Comparison of ENCODE assay signal across 8 cellular contexts in the genomic region with DNA sequence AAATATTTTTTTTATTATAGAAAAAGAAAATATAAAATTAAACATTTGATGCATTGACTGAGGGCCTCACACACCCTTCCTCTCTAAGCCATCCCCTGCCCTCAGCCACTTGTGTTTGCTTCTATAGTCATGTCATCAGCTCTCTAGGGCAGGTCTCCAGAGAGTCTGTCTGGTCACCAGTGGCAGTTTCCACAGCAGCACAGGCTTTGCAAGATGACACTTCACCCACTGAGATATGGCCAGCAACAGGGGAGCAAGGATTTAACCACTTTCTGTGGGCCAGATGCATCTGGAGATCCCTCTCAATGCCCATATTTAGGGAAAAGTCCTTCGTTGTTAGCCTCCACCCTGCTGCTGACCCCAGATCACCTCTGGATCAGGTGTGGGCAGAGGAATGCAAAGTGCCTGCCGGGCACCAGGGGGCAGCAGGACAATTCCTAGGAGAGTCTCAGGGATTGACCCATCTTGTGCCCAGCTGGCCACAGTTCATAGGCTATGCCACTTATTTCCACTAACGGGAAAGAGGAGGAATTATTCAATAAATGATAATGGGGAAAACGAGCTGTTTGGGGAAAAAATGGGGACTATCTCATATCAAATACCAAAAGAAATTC. TPM values are rescaled to one million over a fixed set of nuclear protein-coding genes. Genes with fewer than 3 reads are reported as not detected.
DNase-seq lines count a peak whose midpoint lies in the region; ATAC-seq, FAIRE-seq and TF ChIP-seq lines count a peak whose summit lies in the region.

No MANE protein-coding gene starts in this region.

- POLR2A ChIA-PET in OCI-LY7 (lab: Charles Lee) = no interaction called here

- H3K27me3 Mint-ChIP-seq in mesothelial cell of epicardium (ENCODE audit: low read depth) = peaks cover 3% of the 10 kb centered on the region

- no peaks in the 10 kb centered on the region for H3K9me3 Mint-ChIP-seq in mesothelial cell of epicardium

- peaks cover 6% of the 10 kb centered on the region for H3K4me1 ChIP-seq in OCI-LY7 (ENCODE audit: insufficient read depth, low read length, poor library complexity, severe bottlenecking)

- H3K4me3 Mint-ChIP-seq in mesothelial cell of epicardium = no peak overlapping the region

- CTCF ChIA-PET in OCI-LY7 (lab: Charles Lee; ENCODE audit: unreplicated experiment) = interaction anchor here (0.5 kb wide), 1 partner anchor 9 kb away, joined by 3 read pairs; no protein-coding TSS in a partner anchor

- peak; percentile 8 for DNase-seq in NK-92 treated with Interleukin-12 subunit alpha and Interleukin-12 subunit beta, amount 100 ng/mL, for 24 hours (lab: John Stamatoyannopoulos, UW)
- no peak for DNase-seq in NK-92 (lab: John Stamatoyannopoulos, UW; ENCODE audit: unreplicated experiment)
- peak; percentile 11 for DNase-seq in OCI-LY7 (ENCODE audit: low spot score)
- DNase-seq in bronchial epithelial cell (ENCODE audit: low read depth) = peak; percentile 25
- DNase-seq in mesothelial cell of epicardium (ENCODE audit: low spot score in 2 of 2, unreplicated experiment in 2 of 2) = no peak
- no peak for DNase-seq in GM19240 (ENCODE audit: insufficient read length, low spot score)

- no TSS peak for BruUV-seq in OCI-LY7 (replicated peaks; lab: Mats Ljungman, UMichigan)

- H3K27me3 ChIP-seq in bronchial epithelial cell (ENCODE audit: control insufficient read depth, insufficient read depth, low read length) = no peaks in the 10 kb centered on the region

- H3K27ac ChIP-seq in OCI-LY7 (ENCODE audit: low read depth, low read length, poor library complexity, severe bottlenecking) = no peak overlapping the region

- H3K4me1 Mint-ChIP-seq in mesothelial cell of epicardium = peaks cover 8% of the 10 kb centered on the region

- H3K36me3 ChIP-seq in OCI-LY7 (ENCODE audit: insufficient read depth, low read length) = no peaks in the 10 kb centered on the region
- H3K36me3 ChIP-seq in bronchial epithelial cell (ENCODE audit: control insufficient read depth, insufficient read depth, low read length) = no peaks in the 10 kb centered on the region

- H3K27ac Mint-ChIP-seq in mesothelial cell of epicardium = no peak overlapping the region

- H3K4me2 ChIP-seq in OCI-LY7 (ENCODE audit: low read length) = no peak overlapping the region

- intact Hi-C loops in OCI-LY7 (cut with micrococcal nuclease; ENCODE audit: unreplicated experiment) = no loop called here

- H2AFZ ChIP-seq in OCI-LY7 (ENCODE audit: low read length) = no peak overlapping the region

- H3K36me3 Mint-ChIP-seq in mesothelial cell of epicardium = no peaks in the 10 kb centered on the region

- no peaks in the 10 kb centered on the region for H3K9me3 ChIP-seq in OCI-LY7 (ENCODE audit: low read length)

- H4K20me1 ChIP-seq in OCI-LY7 (ENCODE audit: insufficient read depth, low read length) = no peaks in the 10 kb centered on the region

- H3K4me3 ChIP-seq in OCI-LY7 (ENCODE audit: low read depth, low read length, poor library complexity, severe bottlenecking) = no peak overlapping the region
- H3K4me3 ChIP-seq in bronchial epithelial cell (ENCODE audit: low read depth, low read length) = no peak overlapping the region

- H3K9me2 ChIP-seq in OCI-LY7 (ENCODE audit: insufficient read depth, low read length) = no peaks in the 10 kb centered on the region

- no peak for FAIRE-seq in bronchial epithelial cell (lab: Jason Lieb, UNC)

- ATAC-seq in GM18861 (IDR thresholded peaks at IDR 0.05; ENCODE audit: unreplicated experiment) (no peak), HG03135 (IDR thresholded peaks at IDR 0.05; ENCODE audit: unreplicated experiment) (no peak)

- TF ChIP-seq CTCF in OCI-LY7 (conservative IDR thresholded peaks at IDR 0.05; ENCODE audit: low read length) (peak; percentile 68), bronchial epithelial cell (IDR thresholded peaks at IDR 0.05; ENCODE audit: insufficient read depth, low read length, severe bottlenecking) (peak; percentile 73), mesothelial cell of epicardium (IDR thresholded peaks at IDR 0.05; ENCODE audit: unreplicated experiment) (peak; percentile 24)

- H3K79me2 ChIP-seq in OCI-LY7 (ENCODE audit: insufficient read depth, low read depth, low read length) = peaks cover 7% of the 10 kb centered on the region; the same call in 1 of the 2 replicates

RNA-seq across cellular contexts. Expression of a gene that starts 4.8 kb away (rescaled TPM):
- total RNA-seq in OCI-LY7 (2014; rRNA removed; shearing (Covaris generic)) = 7.3 and 8.4 TPM in 2 replicates
- total RNA-seq in OCI-LY7 (2022) (7.8 and 10.2 TPM in 2 replicates), bronchial epithelial cell (4.2 and 6.8 TPM in 2 replicates), mesothelial cell of epicardium (6.9 to 7.7 TPM (median 7.4 TPM) in 3 replicates)

Comparison
In these comparisons a context has a peak if more than half of its experiments do, and no peak if none do; other contexts are left out.
1. DNase-seq: peak in NK-92 treated with Interleukin-12 subunit alpha and Interleukin-12 subunit beta, amount 100 ng/mL, for 24 hours (single experiment), OCI-LY7 (single experiment) and bronchial epithelial cell (single experiment); none in NK-92 (single experiment), mesothelial cell of epicardium (0 of 2) and GM19240 (single experiment).
2. Peak in every context shown above with its lines, with median percentiles within 50 percentile points of each other: CTCF ChIP-seq.